In genomic region chr2:17604050-17604449, GRCh38 we compare ENCODE assay signal across 1 cellular context.
TF ChIP-seq lines count a peak whose summit lies in the region.

No MANE protein-coding gene starts in this region.

TF ChIP-seq in HCT116, 20 proteins besides CTCF, POLR2A, EP300 and RAD21:
- no peak for TF ChIP-seq REST (IDR thresholded peaks at IDR 0.05; ENCODE audit: low read depth)
- TF ChIP-seq EZH2 (IDR thresholded peaks at IDR 0.05): no peak
- no peak for TF ChIP-seq FOSL1 (IDR thresholded peaks at IDR 0.05; ENCODE audit: low read depth)
- no peak for TF ChIP-seq EGR1 (IDR thresholded peaks at IDR 0.05; ENCODE audit: low read depth)
- TF ChIP-seq TCF7L2 (IDR thresholded peaks at IDR 0.05; ENCODE audit: borderline replicate concordance, extremely low read depth, insufficient read depth, insufficient read length): no peak
- no peak for TF ChIP-seq ZBTB33 (IDR thresholded peaks at IDR 0.05; ENCODE audit: extremely low read depth, insufficient replicate concordance, low read length)
- no peak for TF ChIP-seq CBX3 (IDR thresholded peaks at IDR 0.05; ENCODE audit: low read depth)
- TF ChIP-seq ELF1 (IDR thresholded peaks at IDR 0.05; ENCODE audit: borderline replicate concordance, low read depth): no peak
- no peak for TF ChIP-seq CEBPB (IDR thresholded peaks at IDR 0.05; ENCODE audit: low read depth)
- TF ChIP-seq MAX (IDR thresholded peaks at IDR 0.05): no peak
- no peak for TF ChIP-seq SIN3A (IDR thresholded peaks at IDR 0.05; ENCODE audit: low read depth)
- TF ChIP-seq ATF3 (IDR thresholded peaks at IDR 0.05): no peak
